18 cellular contexts compared by ENCODE assay signal in the genomic region with DNA sequence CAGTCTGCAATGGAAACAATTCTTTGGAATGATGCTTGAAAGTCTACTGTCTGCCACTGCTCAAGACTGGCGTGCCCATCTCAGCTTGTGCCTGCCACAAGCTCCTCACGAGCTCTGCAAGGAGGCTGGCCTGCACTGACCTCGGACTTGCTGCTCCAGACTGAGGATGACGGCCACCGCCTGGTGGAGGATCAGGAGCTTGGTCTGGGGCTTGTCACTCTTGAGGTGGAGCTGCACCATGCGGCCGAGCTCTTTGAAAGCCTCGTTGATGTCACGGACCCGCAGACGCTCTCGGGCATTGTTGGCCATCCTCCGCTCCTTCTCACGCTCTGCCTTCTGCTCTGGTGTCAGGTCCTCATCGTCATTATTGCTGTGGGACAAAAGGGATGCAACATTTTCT.
A peak's percentile ranks its signal among the peaks of the same experiment; 100 is the strongest.
DNase-seq lines count a peak whose midpoint lies in the region; ATAC-seq, FAIRE-seq and TF ChIP-seq lines count a peak whose summit lies in the region.
"Had no signal": no experiment of that assay in that cellular context is flagged by ENCODE, and none has a peak within 500 bp of the region (broad histone marks: within the 10 kb centered on the region; RNA-seq: fewer than 3 reads in every experiment).

No MANE protein-coding gene starts in this region.

- peaks cover 0 to 42% of the 10 kb centered on the region in 2 donors for H3K36me3 ChIP-seq in left lung
- H3K36me3 ChIP-seq: neutrophil had no signal

- ATAC-seq in activated B cell treated with CpG ODN at 0.5 μM for 24 hours (ENCODE audit: low read depth) (no peak), left lung (peak; percentile 16), left colon (no peak), HG03108 (IDR thresholded peaks at IDR 0.05; ENCODE audit: unreplicated experiment) (no peak)
- no peak for ATAC-seq in stimulated activated memory B cell treated with anti-CD40 and anti-IgM and Interleukin-4, amounts not matched to agents 10 μg/mL and 1 μg/mL and 100 μg/mL, for 72 hours

- DNase-seq in G401 (ENCODE audit: low spot score) (peak; percentile 41), activated B cell treated with CpG ODN at 0.5 μM for 24 hours (no peak), left lung (peak in 1 of 2 donors; percentile 60), left colon (no peak), GM19239 (ENCODE audit: insufficient read length, low spot score) (no peak)
- DNase-seq: activated CD4-positive, CD25-positive, alpha-beta regulatory T cell treated with anti-CD3 and anti-CD28 coated beads, Interleukin-2, amount 50 U/mL, for 72 hours; activated naive CD8-positive, alpha-beta T cell treated with anti-CD3 and anti-CD28 coated beads, Interleukin-2, amount 10 ng/mL, durations not matched to agents 7 days and 5 days; AML-193; brain microvascular endothelial cell; KBM-7; NCI-H2029 treated with DMSO at 0.1 percent for 48 hours; OCI-M1; stimulated activated naive CD4-positive, alpha-beta T cell treated with Interleukin-2 at 50 U/mL for 16 hours; T1000 had no signal

- H3K4me1 Mint-ChIP-seq in activated B cell treated with CpG ODN at 0.5 μM for 24 hours, result peaks cover 8% of the 10 kb centered on the region
- H3K4me1 Mint-ChIP-seq in stimulated activated memory B cell treated with anti-CD40 and anti-IgM and Interleukin-4, amounts not matched to agents 10 μg/mL and 1 μg/mL and 100 μg/mL, for 72 hours, result peaks cover 15% of the 10 kb centered on the region
- H3K4me1 Mint-ChIP-seq: activated naive CD8-positive, alpha-beta T cell treated with anti-CD3 and anti-CD28 coated beads, Interleukin-2, amount 10 ng/mL, durations not matched to agents 7 days and 5 days had no signal

- in situ Hi-C loops in G401 (cut with HindIII; ENCODE audit: low sequenced_read_pairs), result no loop called here

- FAIRE-seq in GM19239 (lab: Jason Lieb, UNC), result no peak

- H3K36me3 Mint-ChIP-seq in activated B cell treated with CpG ODN at 0.5 μM for 24 hours (ENCODE audit: low read depth), result peaks cover 88% of the 10 kb centered on the region
- H3K36me3 Mint-ChIP-seq in stimulated activated memory B cell treated with anti-CD40 and anti-IgM and Interleukin-4, amounts not matched to agents 10 μg/mL and 1 μg/mL and 100 μg/mL, for 72 hours, result peaks cover 83% of the 10 kb centered on the region
- H3K36me3 Mint-ChIP-seq: activated naive CD8-positive, alpha-beta T cell treated with anti-CD3 and anti-CD28 coated beads, Interleukin-2, amount 10 ng/mL, durations not matched to agents 7 days and 5 days had no signal

- no peaks in the 10 kb centered on the region for H3K9me3 ChIP-seq in left lung
- H3K9me3 ChIP-seq: HAP-1, neutrophil had no signal

- H3K4me1 ChIP-seq in left lung, result no peaks in the 10 kb centered on the region

- no peak overlapping the region for H3K4me3 ChIP-seq in left lung
- H3K4me3 ChIP-seq: HAP-1 had no signal

- POLR2A ChIA-PET in activated B cell treated with CpG ODN at 0.5 μM for 24 hours (lab: Charles Lee), result interaction anchor here (1.1 kb wide), 1 partner anchor 159 kb away, joined by 3 read pairs; no protein-coding TSS in a partner anchor

- H3K27ac Mint-ChIP-seq in activated B cell treated with CpG ODN at 0.5 μM for 24 hours, result peak overlapping the region; percentile 12
- H3K27ac Mint-ChIP-seq in stimulated activated memory B cell treated with anti-CD40 and anti-IgM and Interleukin-4, amounts not matched to agents 10 μg/mL and 1 μg/mL and 100 μg/mL, for 72 hours, result peak overlapping the region; percentile 42
- H3K27ac Mint-ChIP-seq: activated naive CD8-positive, alpha-beta T cell treated with anti-CD3 and anti-CD28 coated beads, Interleukin-2, amount 10 ng/mL, durations not matched to agents 7 days and 5 days had no signal

- H3K27me3 Mint-ChIP-seq in activated B cell treated with CpG ODN at 0.5 μM for 24 hours, result no peaks in the 10 kb centered on the region
- H3K27me3 Mint-ChIP-seq in stimulated activated memory B cell treated with anti-CD40 and anti-IgM and Interleukin-4, amounts not matched to agents 10 μg/mL and 1 μg/mL and 100 μg/mL, for 72 hours, result no peaks in the 10 kb centered on the region
- H3K27me3 Mint-ChIP-seq: activated naive CD8-positive, alpha-beta T cell treated with anti-CD3 and anti-CD28 coated beads, Interleukin-2, amount 10 ng/mL, durations not matched to agents 7 days and 5 days had no signal

- intact Hi-C loops in activated B cell treated with CpG ODN at 0.5 μM for 24 hours (cut with micrococcal nuclease), result no loop called here
- intact Hi-C loops in left lung (cut with DNase I), result loop anchor here in 1 of 2 donors (10.0 kb wide), 1 partner anchor 104 kb away; no protein-coding TSS in a partner anchor
- intact Hi-C loops in left colon (cut with DNase I, micrococcal nuclease), result loop anchor here in 1 of 2 donors (5.0 kb wide), 1 partner anchor 554 kb away; no protein-coding TSS in a partner anchor

- TF ChIP-seq CTCF in activated B cell treated with CpG ODN at 0.5 μM for 24 hours (IDR thresholded peaks at IDR 0.05), result no peak
- no peak for TF ChIP-seq CTCF in left lung (IDR thresholded peaks at IDR 0.05)

- H3K9me3 Mint-ChIP-seq in activated B cell treated with CpG ODN at 0.5 μM for 24 hours, result no peaks in the 10 kb centered on the region
- H3K9me3 Mint-ChIP-seq in stimulated activated memory B cell treated with anti-CD40 and anti-IgM and Interleukin-4, amounts not matched to agents 10 μg/mL and 1 μg/mL and 100 μg/mL, for 72 hours, result no peaks in the 10 kb centered on the region
- H3K9me3 Mint-ChIP-seq: activated naive CD8-positive, alpha-beta T cell treated with anti-CD3 and anti-CD28 coated beads, Interleukin-2, amount 10 ng/mL, durations not matched to agents 7 days and 5 days had no signal

- no peak overlapping the region for H3K27ac ChIP-seq in left lung
- H3K27ac ChIP-seq: brain microvascular endothelial cell, neutrophil had no signal

- H3K4me3 Mint-ChIP-seq in activated B cell treated with CpG ODN at 0.5 μM for 24 hours, result no peak overlapping the region
- H3K4me3 Mint-ChIP-seq in stimulated activated memory B cell treated with anti-CD40 and anti-IgM and Interleukin-4, amounts not matched to agents 10 μg/mL and 1 μg/mL and 100 μg/mL, for 72 hours, result no peak overlapping the region
- H3K4me3 Mint-ChIP-seq: activated naive CD8-positive, alpha-beta T cell treated with anti-CD3 and anti-CD28 coated beads, Interleukin-2, amount 10 ng/mL, durations not matched to agents 7 days and 5 days had no signal

- CTCF ChIA-PET in activated B cell treated with CpG ODN at 0.5 μM for 24 hours (lab: Charles Lee), result no interaction called here

- no peaks in the 10 kb centered on the region for H3K27me3 ChIP-seq in left lung
- H3K27me3 ChIP-seq: brain microvascular endothelial cell, neutrophil had no signal
